Comparison of ENCODE assay signal across 8 cellular contexts in genomic region chr4:41934813-41935651, GRCh38. TPM values are rescaled to one million over a fixed set of nuclear protein-coding genes. Genes with fewer than 3 reads are reported as not detected.
DNase-seq lines count a peak whose midpoint lies in the region; ATAC-seq, FAIRE-seq and TF ChIP-seq lines count a peak whose summit lies in the region.

A gene with protein sequence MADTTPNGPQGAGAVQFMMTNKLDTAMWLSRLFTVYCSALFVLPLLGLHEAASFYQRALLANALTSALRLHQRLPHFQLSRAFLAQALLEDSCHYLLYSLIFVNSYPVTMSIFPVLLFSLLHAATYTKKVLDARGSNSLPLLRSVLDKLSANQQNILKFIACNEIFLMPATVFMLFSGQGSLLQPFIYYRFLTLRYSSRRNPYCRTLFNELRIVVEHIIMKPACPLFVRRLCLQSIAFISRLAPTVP (plus strand): TSS chr4:41935429. CDS start chr4:41935485, 56 bp downstream.

- peaks cover 9 to 28% of the 10 kb centered on the region in 2 donors for H3K4me1 ChIP-seq in adrenal gland (replicated peaks in 1 of 2)
- H3K4me1 ChIP-seq in heart right ventricle, result peaks cover 7 to 50% (median 28%) of the 10 kb centered on the region in 9 donors
- peaks cover 29% of the 10 kb centered on the region for H3K4me1 ChIP-seq in upper lobe of right lung

- peak; percentile 54 for DNase-seq in GM12892 (ENCODE audit: insufficient read length)
- DNase-seq in NCI-H146 (lab: John Stamatoyannopoulos, UW), result peak; percentile 89
- DNase-seq in T-helper 1 cell, result peak; percentile 46 to 87 (median 62)
- DNase-seq in adrenal gland, result peak; percentile 83 to 92 (median 89)
- peak; percentile 81 to 90 for DNase-seq in heart right ventricle
- DNase-seq in posterior vena cava (ENCODE audit: low spot score), result peak; percentile 94
- peak; percentile 92 for DNase-seq in upper lobe of right lung

- H3K9me3 ChIP-seq in adrenal gland (replicated peaks in 1 of 3), result no peaks in the 10 kb centered on the region
- H3K9me3 ChIP-seq in heart right ventricle, result no peaks in the 10 kb centered on the region
- H3K9me3 ChIP-seq in upper lobe of right lung, result no peaks in the 10 kb centered on the region

- H3K27me3 ChIP-seq in adrenal gland (no peaks in the 10 kb centered on the region), heart right ventricle (no peaks in the 10 kb centered on the region), upper lobe of right lung (no peaks in the 10 kb centered on the region)

- TF ChIP-seq CTCF in adrenal gland (IDR thresholded peaks at IDR 0.05) (peak in 4 of 6 experiments; percentile 28 to 61 (median 40)), heart right ventricle (IDR thresholded peaks at IDR 0.05) (peak in 3 of 9 donors; percentile 20 to 38 (median 38)), upper lobe of right lung (IDR thresholded peaks at IDR 0.05) (no peak)

- TF ChIP-seq POLR2A in GM12892 (IDR thresholded peaks at IDR 0.05; ENCODE audit: low read depth, low read length), result peak; percentile 86
- peak; percentile 56 to 83 for TF ChIP-seq POLR2A in adrenal gland (IDR thresholded peaks at IDR 0.05)

- peak; percentile 97 for ATAC-seq in HG02852 (IDR thresholded peaks at IDR 0.05; ENCODE audit: unreplicated experiment)
- peak; percentile 96 to 99 (median 98) for ATAC-seq in heart right ventricle
- peak; percentile 96 for ATAC-seq in upper lobe of right lung

- FAIRE-seq in GM12892 (lab: Jason Lieb, UNC), result peak; percentile 98

- peak within 1 kb of the TSS; percentile 83 to 93 (median 91) for H3K4me3 ChIP-seq in adrenal gland
- H3K4me3 ChIP-seq in heart right ventricle, result peak within 1 kb of the TSS; percentile 78 to 100 (median 91)
- H3K4me3 ChIP-seq in upper lobe of right lung, result peak within 1 kb of the TSS; percentile 96

- WGBS in adrenal gland, 4 donors, result 4 to 7% (median 5%) methylated on average over 32 to 51 of the region's 51 CpGs
- 4 to 5% methylated on average over 49 to 51 of the region's 51 CpGs for WGBS in heart right ventricle, 2 donors

- peak within 1 kb of the TSS; percentile 57 to 90 (median 76) for H3K27ac ChIP-seq in adrenal gland
- H3K27ac ChIP-seq in heart right ventricle, result peak within 1 kb of the TSS in 9 of 10 donors; percentile 76 to 93 (median 82)
- H3K27ac ChIP-seq in upper lobe of right lung, result peak within 1 kb of the TSS; percentile 90

- intact Hi-C loops in adrenal gland (cut with DNase I) (no loop called here), heart right ventricle (cut with DNase I) (loop anchor here in 2 of 10 donors (5.0 to 10.0 kb wide), 2 partner anchors 57 to 60 kb away; partner anchors contain the start of gene SLC30A9 (in 2 of the 2)), posterior vena cava (cut with DNase I) (no loop called here), upper lobe of right lung (cut with DNase I) (no loop called here)

- H3K36me3 ChIP-seq in adrenal gland (replicated peaks in 1 of 2) (peaks cover 0 to 9% of the 10 kb centered on the region in 2 donors), heart right ventricle (peaks cover 0 to 25% (median 8%) of the 10 kb centered on the region in 9 donors), upper lobe of right lung (peaks cover 16% of the 10 kb centered on the region)

RNA-seq across cellular contexts. Expression of the gene that starts here (rescaled TPM):
- 14.7 TPM for polyA plus RNA-seq in GM12892 (2012; ENCODE audit: missing spikeins)
- 10 to 100 TPM; 19.1 to 82.1 (median 58.1) TPM for total RNA-seq in adrenal gland
- 10 to 100 TPM in 1 of 3 donors, 1 to 10 TPM in 2; 6.5 to 77.7 (median 8.6) TPM for polyA plus RNA-seq in adrenal gland
- total RNA-seq in heart right ventricle, result 10 to 100 TPM; 22.8 to 31.2 (median 27.0) TPM
- 1 to 10 TPM; 4.7 to 8.7 TPM for polyA plus RNA-seq in heart right ventricle
- 10 to 100 TPM; 34.7 to 35.7 TPM for total RNA-seq in posterior vena cava
- 71.3 TPM for total RNA-seq in upper lobe of right lung

Comparison
In these comparisons a context has a peak if more than half of its experiments do, and no peak if none do; other contexts are left out.
1. Peak in every context shown above with its lines: DNase-seq, ATAC-seq, H3K4me3 ChIP-seq and H3K27ac ChIP-seq.